ENCODE assay signal across 15 cellular contexts in the genomic region with DNA sequence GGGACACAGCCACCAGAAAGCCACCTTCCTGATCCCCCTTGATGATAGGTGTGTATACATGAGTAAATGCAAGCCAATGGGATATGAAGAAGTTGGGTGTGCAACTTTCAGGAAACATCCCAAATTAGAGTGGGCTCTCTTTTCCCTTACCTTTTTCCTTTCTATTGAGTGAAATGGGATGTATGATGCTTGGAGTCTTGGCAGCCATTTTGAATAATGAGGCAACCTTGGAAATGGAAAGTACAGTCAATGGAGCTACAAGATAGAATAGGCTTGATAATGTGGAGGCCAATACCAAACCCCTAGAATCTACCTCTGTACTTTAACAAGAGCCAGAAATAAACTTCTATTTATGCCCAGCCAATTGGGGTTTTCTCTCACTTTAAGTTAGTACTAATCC.
"Had no signal": no experiment of that assay in that cellular context is flagged by ENCODE, and none has a peak within 500 bp of the region (broad histone marks: within the 10 kb centered on the region; RNA-seq: fewer than 3 reads in every experiment).

No MANE protein-coding gene starts in this region.

- H3K4me3 ChIP-seq: ascending aorta, right atrium auricular region, suprapubic skin had no signal

- DNase-seq: activated CD4-positive, alpha-beta memory T cell treated with anti-CD3 and anti-CD28 coated beads for 36 hours; activated CD4-positive, alpha-beta T cell treated with anti-CD3 and anti-CD28 coated beads for 36 hours; activated CD8-positive, alpha-beta memory T cell treated with anti-CD3 and anti-CD28 coated beads, Interleukin-2, amount 10 ng/mL, durations not matched to agents 7 days and 5 days; activated T-cell treated with anti-CD3 and anti-CD28 coated beads, Interleukin-2, amount 50 U/mL, for 24 hours; endodermal cell; mesendoderm; nucleus accumbens; stimulated activated CD4-positive, alpha-beta T cell treated with anti-CD3 and anti-CD28 coated beads, Interleukin-15, amount 100 ng/mL, for 24 hours; stimulated activated CD4-positive, alpha-beta T cell treated with anti-CD3 and anti-CD28 coated beads, Interleukin-4, amount 100 ng/mL, for 24 hours; stimulated activated naive CD4-positive, alpha-beta T cell treated with Interleukin-2 at 50 U/mL for 16 hours; T-helper 2 cell had no signal

- FAIRE-seq: islet of Langerhans had no signal

- H3K27me3 ChIP-seq: ascending aorta, right atrium auricular region, suprapubic skin had no signal

- H3K27ac ChIP-seq: ascending aorta, right atrium auricular region, suprapubic skin had no signal

- H3K36me3 ChIP-seq: ascending aorta, right atrium auricular region, suprapubic skin had no signal

- H3K9me3 ChIP-seq: ascending aorta, right atrium auricular region, suprapubic skin had no signal

- H3K4me1 ChIP-seq: ascending aorta, right atrium auricular region, suprapubic skin had no signal
